ENCODE assay signal across 1 cellular context in genomic region chr15:92619380-92620101, GRCh38.
TF ChIP-seq lines count a peak whose summit lies in the region.

No MANE protein-coding gene starts in this region.

TF ChIP-seq in H1, 55 proteins besides CTCF, POLR2A, EP300 and RAD21:
- TF ChIP-seq CHD1 (IDR thresholded peaks at IDR 0.05; ENCODE audit: low read depth, low read length) = no peak
- peak; percentile 35; the same call in 1 of the 2 replicates for TF ChIP-seq KDM1A (IDR thresholded peaks at IDR 0.05; ENCODE audit: borderline replicate concordance, low read length)
- TF ChIP-seq EGR1 (IDR thresholded peaks at IDR 0.05; ENCODE audit: borderline replicate concordance, low read depth, low read length) = no peak
- TF ChIP-seq NRF1 (IDR thresholded peaks at IDR 0.05; ENCODE audit: low read depth, low read length) = no peak
- TF ChIP-seq FOSL1 (IDR thresholded peaks at IDR 0.05; ENCODE audit: insufficient read depth, low read depth, low read length) = no peak
- no peak for TF ChIP-seq BACH1 (IDR thresholded peaks at IDR 0.05; ENCODE audit: low read length)
